ENCODE assay signal across 21 cellular contexts in genomic region chr18:30828700-30829099, GRCh38.
A peak's percentile ranks its signal among the peaks of the same experiment; 100 is the strongest.
DNase-seq lines count a peak whose midpoint lies in the region; ATAC-seq, FAIRE-seq and TF ChIP-seq lines count a peak whose summit lies in the region.
"Had no signal": no experiment of that assay in that cellular context is flagged by ENCODE, and none has a peak within 500 bp of the region (broad histone marks: within the 10 kb centered on the region; RNA-seq: fewer than 3 reads in every experiment).

No MANE protein-coding gene starts in this region.

- FAIRE-seq in bronchial epithelial cell (lab: Jason Lieb, UNC) = no peak
- FAIRE-seq: GM18507 had no signal

- no peak for TF ChIP-seq CTCF in bronchial epithelial cell (IDR thresholded peaks at IDR 0.05; ENCODE audit: insufficient read depth, low read length, severe bottlenecking)

- no peaks in the 10 kb centered on the region for H3K36me3 ChIP-seq in bronchial epithelial cell (ENCODE audit: control insufficient read depth, insufficient read depth, low read length)
- H3K36me3 ChIP-seq: HAP-1 had no signal

- DNase-seq in ELR (ENCODE audit: low read depth) = peak; percentile 45
- peak; percentile 45 for DNase-seq in HT1080 (ENCODE audit: low read depth)
- peak; percentile 53 for DNase-seq in bronchial epithelial cell (ENCODE audit: low read depth)
- DNase-seq in kidney tubule cell (ENCODE audit: low spot score) = peak; percentile 34
- no peak for DNase-seq in NCI-H128 (lab: John Stamatoyannopoulos, UW; ENCODE audit: unreplicated experiment)
- DNase-seq in NCI-H82 treated with DMSO at 0.1 percent for 48 hours (lab: John Stamatoyannopoulos, UW; ENCODE audit: unreplicated experiment) = no peak
- no peak for DNase-seq in activated effector memory CD4-positive, alpha-beta T cell treated with Interleukin-2 at 50 U/mL for 16 hours
- DNase-seq: DMS153, DND-41, GM23248, NCI-H1092 treated with DMSO at 0.1 percent for 48 hours, NCI-H1436 treated with DMSO at 0.1 percent for 48 hours, NCI-H187 treated with DMSO at 0.1 percent for 48 hours, NCI-H2171 treated with DMSO at 0.1 percent for 48 hours, NCI-H524, NCI-H748 treated with DMSO at 0.1 percent for 48 hours, SHP77 treated with DMSO at 0.1 percent for 48 hours had no signal

- no peak overlapping the region for H3K4me3 ChIP-seq in bronchial epithelial cell (ENCODE audit: low read depth, low read length)
- H3K4me3 ChIP-seq: GM23248, HAP-1 had no signal

- no peaks in the 10 kb centered on the region for H3K27me3 ChIP-seq in bronchial epithelial cell (ENCODE audit: control insufficient read depth, insufficient read depth, low read length)

- no peak for ATAC-seq in GM21576 (IDR thresholded peaks at IDR 0.05; ENCODE audit: unreplicated experiment)
- ATAC-seq: Panc1 had no signal

Comparison
In these comparisons a context has a peak if more than half of its experiments do, and no peak if none do; other contexts are left out.
1. DNase-seq: peak in ELR (single experiment), HT1080 (single experiment), bronchial epithelial cell (single experiment) and kidney tubule cell (single experiment); none in NCI-H128 (single experiment), NCI-H82 treated with DMSO at 0.1 percent for 48 hours (single experiment) and activated effector memory CD4-positive, alpha-beta T cell treated with Interleukin-2 at 50 U/mL for 16 hours (single experiment).